In genomic region chr16:49283376-49284049, GRCh38 we compare ENCODE assay signal across 16 cellular contexts. TPM values are rescaled to one million over a fixed set of nuclear protein-coding genes. Genes with fewer than 3 reads are reported as not detected.
DNase-seq lines count a peak whose midpoint lies in the region; ATAC-seq, FAIRE-seq and TF ChIP-seq lines count a peak whose summit lies in the region.
"Had no signal": no experiment of that assay in that cellular context is flagged by ENCODE, and none has a peak within 500 bp of the region (broad histone marks: within the 10 kb centered on the region; RNA-seq: fewer than 3 reads in every experiment).

No MANE protein-coding gene starts in this region.

- no peaks in the 10 kb centered on the region for H3K9me3 ChIP-seq in HUES64 (ENCODE audit: insufficient read depth, low read depth, low read length)
- H3K9me3 ChIP-seq in H1 (ENCODE audit: insufficient read depth in 2 of 2, low read depth in 1 of 2, low read length in 1 of 2): no peaks in the 10 kb centered on the region
- peaks cover 0 to 2% of the 10 kb centered on the region in 2 donors for H3K9me3 ChIP-seq in neuronal stem cell (replicated peaks in 1 of 2; ENCODE audit: control insufficient read depth in 2 of 2, insufficient read depth in 1 of 2, low read depth in 1 of 2, low read length in 2 of 2)
- H3K9me3 ChIP-seq in effector memory CD4-positive, alpha-beta T cell (ENCODE audit: control insufficient read depth, low read length): no peaks in the 10 kb centered on the region
- H3K9me3 ChIP-seq: ascending aorta, tibial artery had no signal

- peaks cover 5 to 20% of the 10 kb centered on the region in 2 experiments for H4K20me1 ChIP-seq in H1 (replicated peaks in 1 of 2; ENCODE audit: control insufficient read depth in 1 of 2, insufficient read depth in 2 of 2, low read length in 2 of 2)

- no peak for ATAC-seq in GM18868 (IDR thresholded peaks at IDR 0.05; ENCODE audit: unreplicated experiment)

- TF ChIP-seq RAD21 in H1 (IDR thresholded peaks at IDR 0.05 in 1 of 2, conservative IDR thresholded peaks at IDR 0.05 in 1 of 2; ENCODE audit: low read depth in 2 of 2, low read length in 2 of 2): no peak

- H3K27me3 ChIP-seq in HUES64 (ENCODE audit: insufficient read depth, low read length) (peaks cover 76% of the 10 kb centered on the region), H1 (replicated peaks in 1 of 4; ENCODE audit: control insufficient read depth in 3 of 4, extremely low read depth in 1 of 4, insufficient read depth in 3 of 4, low read length in 3 of 4) (peaks cover 43 to 60% (median 57%) of the 10 kb centered on the region in 4 experiments), neuronal stem cell (ENCODE audit: control insufficient read depth in 3 of 3, insufficient read depth in 3 of 3, low read depth in 1 of 3, low read length in 3 of 3) (peaks cover 34 to 84% (median 61%) of the 10 kb centered on the region in 3 experiments)
- H3K27me3 ChIP-seq in effector memory CD4-positive, alpha-beta T cell (replicated peaks; ENCODE audit: control insufficient read depth, insufficient read depth, low read length, poor library complexity, severe bottlenecking): peaks cover 16% of the 10 kb centered on the region

- H3K9ac ChIP-seq in HUES64 (ENCODE audit: low read depth, low read length) (no peak overlapping the region), H1 (replicated peaks in 1 of 4; ENCODE audit: extremely low read depth in 1 of 4, low read depth in 3 of 4, low read length in 3 of 4) (no peak overlapping the region), neuronal stem cell (ENCODE audit: low read depth, low read length, poor library complexity) (no peak overlapping the region)

- no peak overlapping the region for H3K18ac ChIP-seq in H1 (ENCODE audit: extremely low read depth, low read length)
- H3K18ac ChIP-seq in neuronal stem cell (ENCODE audit: low read length): no peak overlapping the region

- no peak overlapping the region for H2BK120ac ChIP-seq in H1 (replicated peaks; ENCODE audit: low read depth, low read length)
- no peak overlapping the region for H2BK120ac ChIP-seq in neuronal stem cell (ENCODE audit: low read depth, low read length)

- H2BK5ac ChIP-seq in H1 (ENCODE audit: low read depth, low read length) (no peak overlapping the region), neuronal stem cell (ENCODE audit: low read length) (no peak overlapping the region)

- no peak overlapping the region for H3K56ac ChIP-seq in H1 (replicated peaks; ENCODE audit: insufficient read length, low read depth, low read length)

- H3K23me2 ChIP-seq in H1 (ENCODE audit: low read depth, low read length): peaks cover 22% of the 10 kb centered on the region

- no peak overlapping the region for H4K91ac ChIP-seq in H1 (replicated peaks; ENCODE audit: insufficient read length, low read length)
- H4K91ac ChIP-seq in neuronal stem cell (ENCODE audit: low read depth, low read length, poor library complexity): no peak overlapping the region

- H3K14ac ChIP-seq in H1 (ENCODE audit: insufficient read length) (no peak overlapping the region), neuronal stem cell (ENCODE audit: low read length) (peak overlapping the region; percentile 87)

- no peak for TF ChIP-seq POLR2A in H1 (IDR thresholded peaks at IDR 0.05; ENCODE audit: control extremely low read depth in 1 of 2, low read depth in 2 of 2, low read length in 2 of 2)

- H3K79me2 ChIP-seq in H1 (ENCODE audit: control insufficient read depth in 1 of 2, insufficient read depth in 2 of 2, low read length in 2 of 2): no peaks in the 10 kb centered on the region

- CTCF ChIA-PET in H1 (lab: Charles Lee; ENCODE audit: partially characterized antibody): interaction anchor here (0.6 to 3.4 kb wide), 10 partner anchors 10 to 413 kb away, joined by 3 to 16 read pairs (median 4); no protein-coding TSS in a partner anchor

- no peak for FAIRE-seq in H1 (lab: Jason Lieb, UNC)
- FAIRE-seq: D721Med had no signal

- H4K8ac ChIP-seq in H1 (ENCODE audit: extremely low read depth, insufficient read depth, low read length): 0 out of 2 replicates have a peak overlapping the region, but pooled peaks have one; percentile 12
- H4K8ac ChIP-seq in neuronal stem cell (ENCODE audit: low read depth, low read length): no peak overlapping the region

- DNase-seq in NCI-H1417 (lab: John Stamatoyannopoulos, UW) (peak; percentile 2 to 62 (median 49)), NCI-H1417 treated with DMSO at 0.1 percent for 48 hours (lab: John Stamatoyannopoulos, UW) (no peak), H1 (ENCODE audit: low read depth in 1 of 2, low spot score in 2 of 2) (no peak), neuronal stem cell (ENCODE audit: low spot score) (no peak)
- no peak for DNase-seq in stimulated activated naive CD4-positive, alpha-beta T cell treated with Interleukin-2 at 50 U/mL for 16 hours (lab: John Stamatoyannopoulos, UW)
- DNase-seq in effector memory CD4-positive, alpha-beta T cell: no peak
- DNase-seq: activated CD4-positive, alpha-beta T cell treated with anti-CD3 and anti-CD28 coated beads for 1 hour; effector CD4-positive, alpha-beta T cell; foreskin fibroblast; NCI-H2029 treated with DMSO at 0.1 percent for 48 hours; tibial artery had no signal

- H2AFZ ChIP-seq in H1 (ENCODE audit: low read length) (no peak overlapping the region), neuronal stem cell (ENCODE audit: low read length) (peak overlapping the region; percentile 99)

- H3K27ac ChIP-seq in HUES64 (ENCODE audit: low read depth, low read length) (no peak overlapping the region), H1 (ENCODE audit: low read depth, low read length) (no peak overlapping the region), neuronal stem cell (replicated peaks; ENCODE audit: low read length) (no peak overlapping the region)
- H3K27ac ChIP-seq in effector memory CD4-positive, alpha-beta T cell (ENCODE audit: insufficient read depth, low read length, poor library complexity, severe bottlenecking): no peak overlapping the region
- H3K27ac ChIP-seq: ascending aorta, tibial artery had no signal

- TF ChIP-seq EP300 in H1 (IDR thresholded peaks at IDR 0.05; ENCODE audit: borderline replicate concordance in 1 of 2, low read depth in 2 of 2, low read length in 2 of 2): no peak

- H3K4me1 ChIP-seq in HUES64 (ENCODE audit: insufficient read depth, low read length) (peaks cover 16% of the 10 kb centered on the region), H1 (replicated peaks in 1 of 4; ENCODE audit: control insufficient read depth in 3 of 4, insufficient read depth in 4 of 4, low read length in 3 of 4) (peaks cover 0 to 23% (median 15%) of the 10 kb centered on the region in 4 experiments; a peak in 6 of 7 replicates), neuronal stem cell (ENCODE audit: control insufficient read depth in 2 of 2, insufficient read depth in 1 of 2, low read depth in 1 of 2, low read length in 2 of 2) (peaks cover 6 to 9% of the 10 kb centered on the region in 2 donors)
- no peaks in the 10 kb centered on the region for H3K4me1 ChIP-seq in effector memory CD4-positive, alpha-beta T cell (ENCODE audit: control insufficient read depth, insufficient read depth, low read length, poor library complexity, severe bottlenecking)
- H3K4me1 ChIP-seq: ascending aorta had no signal

- H3K4me2 ChIP-seq in H1 (ENCODE audit: insufficient read depth in 1 of 2, low read depth in 2 of 2, low read length in 2 of 2) (peak overlapping the region; percentile 92 to 98), neuronal stem cell (ENCODE audit: insufficient read depth, low read length, poor library complexity, severe bottlenecking) (no peak overlapping the region)

- H3K36me3 ChIP-seq in HUES64 (ENCODE audit: insufficient read depth, low read length): no peaks in the 10 kb centered on the region
- no peaks in the 10 kb centered on the region for H3K36me3 ChIP-seq in H1 (ENCODE audit: control insufficient read depth in 2 of 4, insufficient read depth in 4 of 4, low read length in 3 of 4)
- no peaks in the 10 kb centered on the region for H3K36me3 ChIP-seq in neuronal stem cell (replicated peaks in 1 of 2; ENCODE audit: control insufficient read depth in 2 of 2, insufficient read depth in 2 of 2, low read length in 2 of 2)
- no peaks in the 10 kb centered on the region for H3K36me3 ChIP-seq in effector memory CD4-positive, alpha-beta T cell (ENCODE audit: control insufficient read depth, insufficient read depth, low read length)
- H3K36me3 ChIP-seq: ascending aorta, tibial artery had no signal

- H2BK12ac ChIP-seq in H1 (ENCODE audit: low read depth, low read length): no peak overlapping the region
- no peak overlapping the region for H2BK12ac ChIP-seq in neuronal stem cell (ENCODE audit: low read length)

- H4K5ac ChIP-seq in H1 (ENCODE audit: insufficient read length, low read depth, low read length): no peak overlapping the region

- POLR2A ChIA-PET in H1 (lab: Charles Lee; ENCODE audit: partially characterized antibody): interaction anchor here (0.8 to 1.6 kb wide), 2 partner anchors 9 to 69 kb away, joined by 5 to 6 read pairs; no protein-coding TSS in a partner anchor

- H3K4me3 ChIP-seq in HUES64 (ENCODE audit: low read length) (peak overlapping the region; percentile 73), H1 (ENCODE audit: extremely low read depth in 1 of 4, insufficient read depth in 2 of 4, low read depth in 3 of 4, low read length in 4 of 4) (peak overlapping the region; percentile 49 to 71 (median 63); a peak in 6 of 8 replicates), neuronal stem cell (ENCODE audit: low read length in 2 of 2) (no peak overlapping the region)
- H3K4me3 ChIP-seq in effector memory CD4-positive, alpha-beta T cell (ENCODE audit: insufficient read depth, low read depth, low read length, poor library complexity, severe bottlenecking): no peak overlapping the region
- H3K4me3 ChIP-seq: tibial artery had no signal

- 0 out of 2 replicates have a peak overlapping the region, but pooled peaks have one; percentile 37 for H2BK15ac ChIP-seq in H1 (ENCODE audit: low read length)
- no peak overlapping the region for H2BK15ac ChIP-seq in neuronal stem cell (ENCODE audit: low read length)

- WGBS in HUES64: 7% methylated on average over 24 of the region's 25 CpGs
- 12% methylated on average over 23 of the region's 25 CpGs; no CpG with 5 or more reads in 1 of the 2 experiments for WGBS in H1 (ENCODE audit: extremely low coverage in 1 of 2, insufficient coverage in 1 of 2, insufficient read length in 1 of 2, insufficient replicate concordance in 2 of 2, low coverage in 1 of 2, low lambda C conversion rate in 2 of 2, missing lambda C conversion rate in 1 of 2), 2 experiments
- no CpG with 5 or more reads among the region's 25 CpGs for WGBS in neuronal stem cell (ENCODE audit: extremely low coverage in 2 of 2, insufficient read length in 2 of 2, insufficient replicate concordance in 1 of 2), 2 donors

- no peak overlapping the region for H2BK20ac ChIP-seq in H1 (ENCODE audit: low read length)

- H3K23ac ChIP-seq in H1 (ENCODE audit: insufficient read length) (no peak overlapping the region), neuronal stem cell (ENCODE audit: low read depth, low read length, poor library complexity) (no peak overlapping the region)

- no peak for TF ChIP-seq CTCF in H1 (IDR thresholded peaks at IDR 0.05; ENCODE audit: control extremely low read depth in 1 of 3, insufficient read depth in 1 of 3, low read depth in 1 of 3, low read length in 3 of 3)

- H2AK5ac ChIP-seq in H1 (ENCODE audit: low read depth, low read length) (no peak overlapping the region), neuronal stem cell (ENCODE audit: low read depth, low read length) (no peak overlapping the region)

- no peak overlapping the region for H3K4ac ChIP-seq in H1 (replicated peaks; ENCODE audit: insufficient read length, low read depth, low read length)
- H3K4ac ChIP-seq in neuronal stem cell (ENCODE audit: low read length): no peak overlapping the region

- H3K79me1 ChIP-seq in H1 (ENCODE audit: low read depth, low read length) (no peaks in the 10 kb centered on the region), neuronal stem cell (ENCODE audit: low read depth, low read length) (no peaks in the 10 kb centered on the region)

RNA-seq across cellular contexts. Expression of gene CBLN1, which starts 1.9 kb away (rescaled TPM):
- 3.3 TPM for polyA plus RNA-seq in HUES64 (2013, experiment 1 of 2)
- 3.1 TPM for polyA plus RNA-seq in HUES64 (2013, experiment 2 of 2)
- total RNA-seq in H1 (2021; fragmentation: NEBNext Ultra II Directional; extraction: Animal tissue kit (Norgen Biotek cat#: 25700)): 6.3 and 7.1 TPM in 2 replicates
- 0.97 and 1.8 TPM in 2 replicates for polyA plus RNA-seq in H1 (2011; rRNA removed)
- polyA plus RNA-seq in H1 (2011; cell fraction: cytosol; rRNA removed): 1.6 TPM
- polyA plus RNA-seq in H1 (2011; cell fraction: nucleus; rRNA removed): 1.0 TPM
- polyA plus RNA-seq in H1 (2012, experiment 1 of 2): 2.2 to 6.7 TPM (median 4.0 TPM) in 4 replicates
- polyA plus RNA-seq in H1 (2012, experiment 2 of 2): 3.4 TPM
- polyA plus RNA-seq in H1 (2013, experiment 1 of 2): 4.3 TPM
- 5.2 TPM for polyA plus RNA-seq in H1 (2013, experiment 2 of 2)
- polyA minus RNA-seq in H1 (2011; rRNA and poly(A)+ RNA removed): 0.46 and 2.6 TPM in 2 replicates
- polyA minus RNA-seq in H1 (2011; cell fraction: cytosol; rRNA and poly(A)+ RNA removed): 3.4 TPM
- polyA minus RNA-seq in H1 (2011; cell fraction: nucleus; rRNA and poly(A)+ RNA removed): 1.3 TPM
- polyA plus RNA-seq in neuronal stem cell (2013, experiment 1 of 2): 0.22 TPM
- 0.25 TPM for polyA plus RNA-seq in neuronal stem cell (2013, experiment 2 of 2)
- total RNA-seq: A172, ascending aorta had no signal

Comparison
In these comparisons a context has a peak if more than half of its experiments do, and no peak if none do; other contexts are left out.
1. DNase-seq: peak in NCI-H1417 (3 of 3); none in NCI-H1417 treated with DMSO at 0.1 percent for 48 hours (single experiment), H1 (0 of 2), neuronal stem cell (single experiment), stimulated activated naive CD4-positive, alpha-beta T cell treated with Interleukin-2 at 50 U/mL for 16 hours (single experiment) and effector memory CD4-positive, alpha-beta T cell (0 of 3).
2. H3K4me3 ChIP-seq: peak in HUES64 (single experiment) and H1 (4 of 4); none in neuronal stem cell (0 of 2) and effector memory CD4-positive, alpha-beta T cell (single experiment).